8 cellular contexts compared by ENCODE assay signal in the genomic region with DNA sequence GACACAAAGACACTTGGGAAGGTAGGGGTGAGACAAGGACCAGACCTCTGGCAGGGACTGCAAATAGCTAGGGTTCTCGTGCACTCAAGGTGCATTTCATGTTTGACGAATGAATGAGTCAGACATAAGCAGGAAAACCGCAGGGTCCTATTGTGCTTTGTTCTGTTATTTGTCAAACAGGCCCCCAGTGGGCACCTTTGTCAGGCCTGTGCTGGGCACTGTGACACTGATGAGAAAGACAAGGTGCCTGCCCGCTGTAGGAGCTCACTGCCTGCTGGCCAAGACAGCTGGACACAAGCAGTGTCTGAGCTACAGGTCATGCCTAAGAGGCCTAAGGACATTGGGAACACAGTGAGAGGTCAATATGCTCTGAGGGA. TPM values are rescaled to one million over a fixed set of nuclear protein-coding genes. Genes with fewer than 3 reads are reported as not detected.
A peak's percentile ranks its signal among the peaks of the same experiment; 100 is the strongest.
DNase-seq lines count a peak whose midpoint lies in the region; ATAC-seq and TF ChIP-seq lines count a peak whose summit lies in the region.

No MANE protein-coding gene starts in this region.

- ATAC-seq in GM18502 (IDR thresholded peaks at IDR 0.05; ENCODE audit: poor library complexity, unreplicated experiment) (peak; percentile 38), GM18519 (IDR thresholded peaks at IDR 0.05; ENCODE audit: low FRiP score, unreplicated experiment) (no peak), GM21786 (IDR thresholded peaks at IDR 0.05; ENCODE audit: unreplicated experiment) (no peak), GM18520 (IDR thresholded peaks at IDR 0.05; ENCODE audit: unreplicated experiment) (no peak)

- in situ Hi-C loops in brain microvascular endothelial cell (cut with HindIII; ENCODE audit: low pct_ligation_motif_present, low sequenced_read_pairs) = no loop called here

- no peaks in the 10 kb centered on the region for H3K9me3 ChIP-seq in A673 (ENCODE audit: low read depth, low read length, poor library complexity, severe bottlenecking)
- no peaks in the 10 kb centered on the region for H3K9me3 ChIP-seq in SJSA1 (replicated peaks)

- H3K4me1 ChIP-seq in A673 (ENCODE audit: insufficient read depth, low read length, poor library complexity, severe bottlenecking) (no peaks in the 10 kb centered on the region), SJSA1 (replicated peaks) (peaks cover 25% of the 10 kb centered on the region)

- BruUV-seq in A673 (replicated peaks; lab: Mats Ljungman, UMichigan) = no TSS peak

- CTCF ChIA-PET in A673 (lab: Charles Lee) = interaction anchor here (1.4 kb wide), 1 partner anchor 10 kb away, joined by 3 read pairs; no protein-coding TSS in a partner anchor

- H3K4me3 ChIP-seq in A673 (ENCODE audit: low read depth, low read length, poor library complexity, severe bottlenecking) (no peak overlapping the region), SJSA1 (no peak overlapping the region), brain microvascular endothelial cell (ENCODE audit: low read depth, low read length) (no peak overlapping the region)

- no peak overlapping the region for H3K27ac ChIP-seq in A673 (ENCODE audit: low read depth, low read length, poor library complexity, severe bottlenecking)
- H3K27ac ChIP-seq in SJSA1 = no peak overlapping the region
- no peak overlapping the region for H3K27ac ChIP-seq in brain microvascular endothelial cell

- H3K36me3 ChIP-seq in A673 (ENCODE audit: insufficient read depth, low read length, poor library complexity, severe bottlenecking) (no peaks in the 10 kb centered on the region), SJSA1 (no peaks in the 10 kb centered on the region), brain microvascular endothelial cell (replicated peaks) (no peaks in the 10 kb centered on the region)

- intact Hi-C loops in A673 (cut with micrococcal nuclease; ENCODE audit: unreplicated experiment) = no loop called here

- peak; percentile 34 for DNase-seq in A673 (ENCODE audit: low spot score)
- peak; percentile 35 to 55 for DNase-seq in SJSA1 (ENCODE audit: low read depth in 1 of 2, low spot score in 2 of 2)
- DNase-seq in brain microvascular endothelial cell = peak; percentile 31
- no peak for DNase-seq in NCI-H2029 (lab: John Stamatoyannopoulos, UW)

- TF ChIP-seq CTCF in A673 (conservative IDR thresholded peaks at IDR 0.05; ENCODE audit: low read depth, low read length) (no peak), brain microvascular endothelial cell (IDR thresholded peaks at IDR 0.05; ENCODE audit: low read depth, low read length, missing control alignments) (peak; percentile 30)

- POLR2A ChIA-PET in A673 (lab: Charles Lee; ENCODE audit: low non-redundant PET) = no interaction called here

- H3K27me3 ChIP-seq in A673 (replicated peaks; ENCODE audit: insufficient read depth, low read depth, low read length, poor library complexity) = no peaks in the 10 kb centered on the region
- no peaks in the 10 kb centered on the region for H3K27me3 ChIP-seq in SJSA1 (replicated peaks)
- no peaks in the 10 kb centered on the region for H3K27me3 ChIP-seq in brain microvascular endothelial cell (replicated peaks)

RNA-seq across cellular contexts. Expression of gene OTUB2, which starts 2.3 kb away (rescaled TPM):
- total RNA-seq in A673 (2021) = 1.1 and 2.3 TPM in 2 replicates
- total RNA-seq in SJSA1 (2014; rRNA removed; shearing (Covaris generic)) = 0.81 and 1.3 TPM in 2 replicates

RNA-seq across cellular contexts. Expression of gene CCDC197, which starts 31.3 kb away (rescaled TPM):
- total RNA-seq in A673 (2021) = not detected in 2 replicates
- not detected in 2 replicates for total RNA-seq in SJSA1 (2014; rRNA removed; shearing (Covaris generic))

RNA-seq across cellular contexts. Expression of gene ASB2, which starts 52.1 kb away (rescaled TPM):
- not detected in 2 replicates for total RNA-seq in A673 (2021)
- total RNA-seq in SJSA1 (2014; rRNA removed; shearing (Covaris generic)) = 14.9 and 22.0 TPM in 2 replicates

RNA-seq across cellular contexts. Expression of gene DDX24, which starts 52.6 kb away (rescaled TPM):
- total RNA-seq in A673 (2021) = 195 and 203 TPM in 2 replicates
- 145 and 159 TPM in 2 replicates for total RNA-seq in SJSA1 (2014; rRNA removed; shearing (Covaris generic))

RNA-seq across cellular contexts. Expression of gene IFI27L1, which starts 52.7 kb away (rescaled TPM):
- total RNA-seq in A673 (2021) = 14.7 and 17.5 TPM in 2 replicates
- total RNA-seq in SJSA1 (2014; rRNA removed; shearing (Covaris generic)) = 23.3 and 26.0 TPM in 2 replicates

Comparison
In these comparisons a context has a peak if more than half of its experiments do, and no peak if none do; other contexts are left out.
1. RNA of gene ASB2, which starts 52.1 kb away (total RNA-seq): 14.9 to 22.0 TPM in SJSA1; not detected in A673; every median in the first group is over 10 times any median in the second.